Comparison of ENCODE assay signal across 29 cellular contexts in genomic region chr9:113659740-113660139, GRCh38.
"Had no signal": no experiment of that assay in that cellular context is flagged by ENCODE, and none has a peak within 500 bp of the region (broad histone marks: within the 10 kb centered on the region; RNA-seq: fewer than 3 reads in every experiment).

No MANE protein-coding gene starts in this region.

- ATAC-seq: activated CD8-positive, alpha-beta T cell treated with anti-CD3 and anti-CD28 coated beads for 36 hours; activated T-cell treated with anti-CD3 and anti-CD28 coated beads, Interleukin-2, amount 50 U/mL, for 72 hours; naive thymus-derived CD4-positive, alpha-beta T cell; pancreas; stimulated activated naive B cell treated with anti-CD40 and anti-IgM and Interleukin-4, amounts not matched to agents 10 μg/mL and 1 μg/mL and 100 μg/mL, for 72 hours had no signal

- DNase-seq: activated B cell treated with CpG ODN at 0.5 μM for 24 hours; activated CD4-positive, alpha-beta T cell treated with anti-CD3 and anti-CD28 coated beads, Interleukin-2, amount 50 U/mL, for 1 hour; activated CD8-positive, alpha-beta T cell treated with anti-CD3 and anti-CD28 coated beads for 36 hours; activated gamma-delta T cell; activated naive CD4-positive, alpha-beta T cell treated with anti-CD3 and anti-CD28 coated beads, Interleukin-2, amount 10 ng/mL, durations not matched to agents 7 days and 5 days; activated naive CD8-positive, alpha-beta T cell treated with anti-CD3 and anti-CD28 coated beads, Interleukin-2, amount 10 ng/mL, durations not matched to agents 7 days and 5 days; activated T-cell treated with anti-CD3 and anti-CD28 coated beads for 4 hours; activated T-cell treated with anti-CD3 and anti-CD28 coated beads, Interleukin-2, amount 50 U/mL, for 72 hours; cerebellar nuclear complex; colonic mucosa; effector CD8-positive, alpha-beta T cell; hypothalamus; immature natural killer cell; midbrain; naive thymus-derived CD4-positive, alpha-beta T cell; psoas muscle; stimulated activated CD4-positive, alpha-beta T cell treated with anti-CD3 and anti-CD28 coated beads, Interleukin-1b, Interleukin-23, amount 100 ng/mL, for 48 hours; stimulated activated CD4-positive, alpha-beta T cell treated with anti-CD3 and anti-CD28 coated beads, Interleukin-4, amount 100 ng/mL, for 4 hours; stimulated activated CD8-positive, alpha-beta memory T cell treated with anti-CD3 and anti-CD28 coated beads, Interleukin-4, amount 100 ng/mL, for 48 hours; stimulated activated naive B cell treated with anti-CD40 and anti-IgM and Interleukin-4, amounts not matched to agents 10 μg/mL and 1 μg/mL and 100 μg/mL, for 72 hours; stomach; T-helper 2 cell; thyroid gland had no signal

- H3K4me2 ChIP-seq: smooth muscle cell had no signal

- H3K4me1 ChIP-seq: colonic mucosa, pancreas had no signal

- H3K4me3 ChIP-seq: ascending aorta, cardiac muscle cell, colonic mucosa, pancreas, psoas muscle, smooth muscle cell, stomach, thyroid gland, upper lobe of left lung had no signal

- H3K36me3 ChIP-seq: ascending aorta, cardiac muscle cell, colonic mucosa, pancreas, stomach, thyroid gland, upper lobe of left lung had no signal

- H3K9me3 Mint-ChIP-seq: activated B cell treated with CpG ODN at 0.5 μM for 24 hours; activated CD8-positive, alpha-beta T cell treated with anti-CD3 and anti-CD28 coated beads for 36 hours; activated naive CD4-positive, alpha-beta T cell treated with anti-CD3 and anti-CD28 coated beads, Interleukin-2, amount 10 ng/mL, durations not matched to agents 7 days and 5 days; activated naive CD8-positive, alpha-beta T cell treated with anti-CD3 and anti-CD28 coated beads, Interleukin-2, amount 10 ng/mL, durations not matched to agents 7 days and 5 days; activated T-cell treated with anti-CD3 and anti-CD28 coated beads, Interleukin-2, amount 50 U/mL, for 72 hours; brain; immature natural killer cell; naive thymus-derived CD4-positive, alpha-beta T cell; stimulated activated naive B cell treated with anti-CD40 and anti-IgM and Interleukin-4, amounts not matched to agents 10 μg/mL and 1 μg/mL and 100 μg/mL, for 72 hours had no signal

- H3K27ac Mint-ChIP-seq: activated B cell treated with CpG ODN at 0.5 μM for 24 hours; activated CD8-positive, alpha-beta T cell treated with anti-CD3 and anti-CD28 coated beads for 36 hours; activated naive CD4-positive, alpha-beta T cell treated with anti-CD3 and anti-CD28 coated beads, Interleukin-2, amount 10 ng/mL, durations not matched to agents 7 days and 5 days; activated naive CD8-positive, alpha-beta T cell treated with anti-CD3 and anti-CD28 coated beads, Interleukin-2, amount 10 ng/mL, durations not matched to agents 7 days and 5 days; activated T-cell treated with anti-CD3 and anti-CD28 coated beads, Interleukin-2, amount 50 U/mL, for 72 hours; immature natural killer cell had no signal

- H3K27ac ChIP-seq: ascending aorta, cardiac muscle cell, colonic mucosa, pancreas, psoas muscle, stomach, thyroid gland, upper lobe of left lung had no signal

- H3K9me3 ChIP-seq: ascending aorta, colonic mucosa, pancreas, psoas muscle, stomach, thyroid gland, upper lobe of left lung had no signal

- H3K27me3 ChIP-seq: ascending aorta, cardiac muscle cell, colonic mucosa, pancreas, thyroid gland, upper lobe of left lung had no signal

- H3K4me3 Mint-ChIP-seq: activated B cell treated with CpG ODN at 0.5 μM for 24 hours; activated CD8-positive, alpha-beta T cell treated with anti-CD3 and anti-CD28 coated beads for 36 hours; activated naive CD4-positive, alpha-beta T cell treated with anti-CD3 and anti-CD28 coated beads, Interleukin-2, amount 10 ng/mL, durations not matched to agents 7 days and 5 days; activated naive CD8-positive, alpha-beta T cell treated with anti-CD3 and anti-CD28 coated beads, Interleukin-2, amount 10 ng/mL, durations not matched to agents 7 days and 5 days; activated T-cell treated with anti-CD3 and anti-CD28 coated beads, Interleukin-2, amount 50 U/mL, for 72 hours; brain; immature natural killer cell; naive thymus-derived CD4-positive, alpha-beta T cell; stimulated activated naive B cell treated with anti-CD40 and anti-IgM and Interleukin-4, amounts not matched to agents 10 μg/mL and 1 μg/mL and 100 μg/mL, for 72 hours had no signal

- H3K36me3 Mint-ChIP-seq: activated naive CD4-positive, alpha-beta T cell treated with anti-CD3 and anti-CD28 coated beads, Interleukin-2, amount 10 ng/mL, durations not matched to agents 7 days and 5 days; activated naive CD8-positive, alpha-beta T cell treated with anti-CD3 and anti-CD28 coated beads, Interleukin-2, amount 10 ng/mL, durations not matched to agents 7 days and 5 days; brain; immature natural killer cell; naive thymus-derived CD4-positive, alpha-beta T cell; stimulated activated naive B cell treated with anti-CD40 and anti-IgM and Interleukin-4, amounts not matched to agents 10 μg/mL and 1 μg/mL and 100 μg/mL, for 72 hours had no signal

- H3K4me1 Mint-ChIP-seq: activated B cell treated with CpG ODN at 0.5 μM for 24 hours had no signal
